ENCODE assay signal across 10 cellular contexts in the genomic region with DNA sequence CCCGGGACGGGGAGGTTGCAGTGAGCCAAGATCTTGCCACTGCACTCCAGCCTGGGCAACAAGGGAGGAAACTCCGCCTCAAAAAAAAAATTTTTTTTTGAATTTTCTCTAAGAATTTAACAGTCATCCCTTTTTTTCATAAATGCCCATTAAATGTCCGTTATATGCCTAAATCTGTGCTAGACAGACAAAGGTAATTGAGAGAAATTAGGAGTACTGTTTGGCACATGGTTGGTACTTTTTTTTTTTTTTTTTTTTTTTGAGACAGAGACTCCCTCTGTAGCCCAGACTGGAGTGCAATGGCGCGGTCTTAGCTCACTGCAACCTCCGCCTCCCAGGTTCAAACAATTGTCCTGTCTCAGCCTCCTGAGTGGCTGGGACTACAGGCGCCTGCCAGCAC. TPM values are rescaled to one million over a fixed set of nuclear protein-coding genes. Genes with fewer than 3 reads are reported as not detected.
A peak's percentile ranks its signal among the peaks of the same experiment; 100 is the strongest.
DNase-seq lines count a peak whose midpoint lies in the region; ATAC-seq and TF ChIP-seq lines count a peak whose summit lies in the region.
"Had no signal": no experiment of that assay in that cellular context is flagged by ENCODE, and none has a peak within 500 bp of the region (broad histone marks: within the 10 kb centered on the region; RNA-seq: fewer than 3 reads in every experiment).

No MANE protein-coding gene starts in this region.

- peaks cover 30 to 58% (median 39%) of the 10 kb centered on the region in 4 donors for H3K4me1 Mint-ChIP-seq in CD4-positive, CD25-positive, alpha-beta regulatory T cell
- H3K4me1 Mint-ChIP-seq in activated naive CD8-positive, alpha-beta T cell (ENCODE audit: low read depth): peaks cover 42% of the 10 kb centered on the region

- no peaks in the 10 kb centered on the region for H3K36me3 ChIP-seq in CD4-positive, CD25-positive, alpha-beta regulatory T cell (ENCODE audit: control insufficient read depth, insufficient read depth, low read length)
- no peaks in the 10 kb centered on the region for H3K36me3 ChIP-seq in ascending aorta

- peak overlapping the region in 3 of 4 donors; percentile 86 to 96 (median 94) for H3K4me3 Mint-ChIP-seq in CD4-positive, CD25-positive, alpha-beta regulatory T cell
- H3K4me3 Mint-ChIP-seq in activated naive CD8-positive, alpha-beta T cell: peak overlapping the region; percentile 23

- DNase-seq in CD4-positive, CD25-positive, alpha-beta regulatory T cell: no peak
- DNase-seq in HL-60 (ENCODE audit: low read depth in 1 of 2, low spot score in 1 of 2) (no peak), SKM-1 treated with dmso at 0.1 percent for 144 hours (lab: John Stamatoyannopoulos, UW; ENCODE audit: unreplicated experiment) (no peak), left lobe of liver (ENCODE audit: low spot score) (no peak), GM13976 (ENCODE audit: low spot score) (no peak), ascending aorta (ENCODE audit: low spot score in 2 of 2) (no peak)
- DNase-seq: left colon, NCI-H146 had no signal

- no peaks in the 10 kb centered on the region for H3K36me3 Mint-ChIP-seq in CD4-positive, CD25-positive, alpha-beta regulatory T cell
- H3K36me3 Mint-ChIP-seq in activated naive CD8-positive, alpha-beta T cell: no peaks in the 10 kb centered on the region

- H3K27me3 Mint-ChIP-seq in CD4-positive, CD25-positive, alpha-beta regulatory T cell: no peaks in the 10 kb centered on the region
- no peaks in the 10 kb centered on the region for H3K27me3 Mint-ChIP-seq in activated naive CD8-positive, alpha-beta T cell

- H3K27ac Mint-ChIP-seq in CD4-positive, CD25-positive, alpha-beta regulatory T cell: no peak overlapping the region
- H3K27ac Mint-ChIP-seq in activated naive CD8-positive, alpha-beta T cell: no peak overlapping the region

- H3K27ac ChIP-seq in CD4-positive, CD25-positive, alpha-beta regulatory T cell (ENCODE audit: insufficient read depth, low read length, poor library complexity, severe bottlenecking): no peak overlapping the region
- H3K27ac ChIP-seq in HL-60 (replicated peaks) (peak overlapping the region; percentile 93), ascending aorta (no peak overlapping the region)

- in situ Hi-C loops in GM13976 (cut with MboI; ENCODE audit: low sequenced_read_pairs, unreplicated experiment): no loop called here

- H3K4me1 ChIP-seq in CD4-positive, CD25-positive, alpha-beta regulatory T cell (ENCODE audit: control insufficient read depth, insufficient read depth, low read length, poor library complexity, severe bottlenecking): peaks cover 22% of the 10 kb centered on the region
- H3K4me1 ChIP-seq in mononuclear cell (ENCODE audit: insufficient read depth, low read length) (peaks cover 73% of the 10 kb centered on the region), ascending aorta (peaks cover 0 to 14% of the 10 kb centered on the region in 2 donors)

- ATAC-seq in CD4-positive, CD25-positive, alpha-beta regulatory T cell (ENCODE audit: low read depth in 2 of 2): no peak
- no peak for ATAC-seq in left lobe of liver
- ATAC-seq: left colon had no signal

- no peak for TF ChIP-seq CTCF in HL-60 (IDR thresholded peaks at IDR 0.05; ENCODE audit: insufficient read depth, low read length)
- no peak for TF ChIP-seq CTCF in GM13976 (IDR thresholded peaks at IDR 0.05; ENCODE audit: borderline replicate concordance, control extremely low read depth, extremely low read depth, insufficient read depth, missing control alignments)
- TF ChIP-seq CTCF in ascending aorta (IDR thresholded peaks at IDR 0.05): no peak

- no peaks in the 10 kb centered on the region for H3K9me3 ChIP-seq in CD4-positive, CD25-positive, alpha-beta regulatory T cell (ENCODE audit: control insufficient read depth in 2 of 2, low read length in 2 of 2)
- H3K9me3 ChIP-seq in mononuclear cell (ENCODE audit: low read depth, low read length) (no peaks in the 10 kb centered on the region), ascending aorta (no peaks in the 10 kb centered on the region)

- H3K27me3 ChIP-seq in CD4-positive, CD25-positive, alpha-beta regulatory T cell (ENCODE audit: control insufficient read depth, insufficient read depth, low read length): no peaks in the 10 kb centered on the region
- no peaks in the 10 kb centered on the region for H3K27me3 ChIP-seq in HL-60 (ENCODE audit: insufficient read depth, poor library complexity, severe bottlenecking)
- H3K27me3 ChIP-seq in mononuclear cell (ENCODE audit: insufficient read depth, low read length): no peaks in the 10 kb centered on the region
- H3K27me3 ChIP-seq in ascending aorta: no peaks in the 10 kb centered on the region

- no peaks in the 10 kb centered on the region for H3K9me3 Mint-ChIP-seq in CD4-positive, CD25-positive, alpha-beta regulatory T cell
- H3K9me3 Mint-ChIP-seq in activated naive CD8-positive, alpha-beta T cell (ENCODE audit: low read depth): no peaks in the 10 kb centered on the region

- no peak overlapping the region for H3K4me3 ChIP-seq in CD4-positive, CD25-positive, alpha-beta regulatory T cell (ENCODE audit: low read depth, low read length)
- H3K4me3 ChIP-seq in HL-60 (replicated peaks; ENCODE audit: insufficient read depth, low read length): peak overlapping the region; percentile 86
- H3K4me3 ChIP-seq in mononuclear cell (ENCODE audit: low read length): peak overlapping the region; percentile 97
- H3K4me3 ChIP-seq in ascending aorta: peak overlapping the region in 1 of 2 donors; percentile 85

- intact Hi-C loops in ascending aorta (cut with DNase I): loop anchor here (2.0 kb wide), 1 partner anchor 112 kb away; no protein-coding TSS in a partner anchor

RNA-seq across cellular contexts. Expression of a gene that starts 1.7 kb away (rescaled TPM):
- 44.8 TPM for total RNA-seq in CD4-positive, CD25-positive, alpha-beta regulatory T cell
- polyA plus RNA-seq in CD4-positive, CD25-positive, alpha-beta regulatory T cell: 100 to 1,000 TPM; 166 to 228 (median 175) TPM
- 34.6 TPM for total RNA-seq in mononuclear cell
- total RNA-seq in left lobe of liver: 53.2 TPM
- 23.5 TPM for total RNA-seq in ascending aorta

RNA-seq across cellular contexts. Expression of a gene that starts 4.9 kb away (rescaled TPM):
- total RNA-seq in CD4-positive, CD25-positive, alpha-beta regulatory T cell: 22.4 TPM
- polyA plus RNA-seq in CD4-positive, CD25-positive, alpha-beta regulatory T cell: 10 to 100 TPM in 1 of 4 donors, 1 to 10 TPM in 3; 4.0 to 10.7 (median 5.6) TPM
- total RNA-seq in mononuclear cell (12.6 TPM), left lobe of liver (9.3 TPM), ascending aorta (2.9 TPM)

RNA-seq across cellular contexts. Expression of a gene that starts 33.3 kb away (rescaled TPM):
- total RNA-seq in CD4-positive, CD25-positive, alpha-beta regulatory T cell: 40.9 TPM
- polyA plus RNA-seq in CD4-positive, CD25-positive, alpha-beta regulatory T cell: 10 to 100 TPM in 3 of 4 donors, 1 to 10 TPM in 1; 8.9 to 12.4 (median 12.1) TPM
- total RNA-seq in mononuclear cell: 32.2 TPM
- 10.2 TPM for total RNA-seq in left lobe of liver
- 11.9 TPM for total RNA-seq in ascending aorta
